Comparison of ENCODE assay signal across 8 cellular contexts in genomic region chr7:28411876-28412662, GRCh38. TPM values are rescaled to one million over a fixed set of nuclear protein-coding genes. Genes with fewer than 3 reads are reported as not detected.
A peak's percentile ranks its signal among the peaks of the same experiment; 100 is the strongest.
DNase-seq lines count a peak whose midpoint lies in the region; ATAC-seq, FAIRE-seq and TF ChIP-seq lines count a peak whose summit lies in the region.

Gene CREB5 (plus strand): TSS chr7:28412518. CDS start chr7:28412915, 397 bp downstream.

- no peak for FAIRE-seq in D721Med (lab: Jason Lieb, UNC)

- H3K36me3 Mint-ChIP-seq in osteocyte (ENCODE audit: unreplicated experiment) = no peaks in the 10 kb centered on the region

- H3K27ac Mint-ChIP-seq in osteocyte (ENCODE audit: unreplicated experiment) = no peak within 1 kb of the TSS

- peak; percentile 51 for TF ChIP-seq CTCF in D721Med (IDR thresholded peaks at IDR 0.05; ENCODE audit: insufficient read depth, missing control alignments)
- peak; percentile 55 for TF ChIP-seq CTCF in epithelial cell of proximal tubule (conservative IDR thresholded peaks at IDR 0.05; ENCODE audit: low read depth, low read length)
- peak; percentile 32 for TF ChIP-seq CTCF in osteocyte (IDR thresholded peaks at IDR 0.05)

- H3K4me3 Mint-ChIP-seq in osteocyte (ENCODE audit: unreplicated experiment) = peak within 1 kb of the TSS; percentile 80

- H3K9me3 Mint-ChIP-seq in osteocyte (ENCODE audit: unreplicated experiment) = no peaks in the 10 kb centered on the region

- peaks cover 3% of the 10 kb centered on the region for H3K27me3 Mint-ChIP-seq in osteocyte (ENCODE audit: unreplicated experiment)

- H3K4me1 Mint-ChIP-seq in osteocyte (ENCODE audit: unreplicated experiment) = peaks cover 17% of the 10 kb centered on the region

- ATAC-seq in GM21723 (IDR thresholded peaks at IDR 0.05; ENCODE audit: unreplicated experiment) (no peak), GM18517 (IDR thresholded peaks at IDR 0.05; ENCODE audit: unreplicated experiment) (no peak)

- H3K4me3 ChIP-seq in epithelial cell of proximal tubule (ENCODE audit: low read depth, low read length) = peak within 1 kb of the TSS; percentile 73

- DNase-seq in D721Med (ENCODE audit: insufficient read length, low spot score) (no peak), NCI-H460 (ENCODE audit: extremely low read depth, low read depth) (no peak), epithelial cell of proximal tubule (ENCODE audit: low read depth) (no peak), osteocyte (ENCODE audit: extremely low spot score, unreplicated experiment) (no peak), SK-N-DZ (ENCODE audit: low spot score) (no peak), epidermal melanocyte (ENCODE audit: insufficient read length, low spot score) (no peak)

RNA-seq across cellular contexts. Expression of gene CREB5, which starts in this region (rescaled TPM):
- total RNA-seq in NCI-H460 (2014; rRNA removed; shearing (Covaris generic)) = 20.3 and 26.1 TPM in 2 replicates
- 21.4 and 23.6 TPM in 2 replicates for polyA plus RNA-seq in NCI-H460 (2014; cell fraction: nucleus; rRNA removed)
- total RNA-seq in epithelial cell of proximal tubule (16.1 and 25.7 TPM in 2 replicates), osteocyte (6.5 and 7.5 TPM in 2 replicates)
- 0.13 and 2.1 TPM in 2 replicates for polyA plus RNA-seq in SK-N-DZ (2014; cell fraction: cytosol; rRNA removed)
- polyA plus RNA-seq in SK-N-DZ (2014; cell fraction: nucleus; rRNA removed) = 0.53 and 1.3 TPM in 2 replicates
